21 cellular contexts compared by ENCODE assay signal in genomic region chr15:56660943-56661342, GRCh38.
A peak's percentile ranks its signal among the peaks of the same experiment; 100 is the strongest.
DNase-seq lines count a peak whose midpoint lies in the region; ATAC-seq and TF ChIP-seq lines count a peak whose summit lies in the region.
"Had no signal": no experiment of that assay in that cellular context is flagged by ENCODE, and none has a peak within 500 bp of the region (broad histone marks: within the 10 kb centered on the region; RNA-seq: fewer than 3 reads in every experiment).

No MANE protein-coding gene starts in this region.

- H3K36me3 ChIP-seq in GM23338 (ENCODE audit: insufficient read depth) (no peaks in the 10 kb centered on the region), KOPT-K1 (ENCODE audit: insufficient read depth, low read length) (peaks cover 50% of the 10 kb centered on the region), neural progenitor cell (no peaks in the 10 kb centered on the region)

- no peak overlapping the region for H3K4me3 Mint-ChIP-seq in GM23338
- H3K4me3 Mint-ChIP-seq in neural progenitor cell = no peak overlapping the region
- H3K4me3 Mint-ChIP-seq in activated naive CD8-positive, alpha-beta T cell treated with anti-CD3 and anti-CD28 coated beads for 36 hours = no peak overlapping the region
- H3K4me3 Mint-ChIP-seq: CD14-positive monocyte; CD4-positive, alpha-beta memory T cell; CD4-positive, CD25-positive, alpha-beta regulatory T cell; CD8-positive, alpha-beta memory T cell had no signal

- H3K4me2 ChIP-seq in GM23338 (no peak overlapping the region), neural progenitor cell (no peak overlapping the region)
- H3K4me2 ChIP-seq: BLaER1 had no signal

- H3K27ac ChIP-seq in GM23338 (ENCODE audit: low read depth) = no peak overlapping the region
- H3K27ac ChIP-seq in KOPT-K1 (ENCODE audit: low read depth, low read length, poor library complexity, severe bottlenecking) = peak overlapping the region; percentile 80
- H3K27ac ChIP-seq in neural progenitor cell = no peak overlapping the region
- H3K27ac ChIP-seq: BLaER1 had no signal

- no peaks in the 10 kb centered on the region for H3K9me2 ChIP-seq in GM23338 (ENCODE audit: insufficient read depth)

- ATAC-seq in GM23338 (no peak), GM19455 (IDR thresholded peaks at IDR 0.05; ENCODE audit: unreplicated experiment) (no peak)

- no peak overlapping the region for H2AFZ ChIP-seq in GM23338
- peak overlapping the region; percentile 38 for H2AFZ ChIP-seq in neural progenitor cell (replicated peaks)

- peaks cover 26% of the 10 kb centered on the region for H3K9me3 ChIP-seq in KOPT-K1 (ENCODE audit: insufficient read depth, low read length, poor library complexity, severe bottlenecking)
- H3K9me3 ChIP-seq in neural progenitor cell (ENCODE audit: low read depth) = no peaks in the 10 kb centered on the region
- H3K9me3 ChIP-seq: BE2C, BLaER1 had no signal

- H3K4me1 Mint-ChIP-seq in GM23338 (peaks cover 7% of the 10 kb centered on the region; the same call in 2 of the 3 replicates), neural progenitor cell (no peaks in the 10 kb centered on the region)
- H3K4me1 Mint-ChIP-seq in activated naive CD8-positive, alpha-beta T cell treated with anti-CD3 and anti-CD28 coated beads for 36 hours = no peaks in the 10 kb centered on the region
- H3K4me1 Mint-ChIP-seq: CD14-positive monocyte had no signal

- H3K27me3 ChIP-seq in GM23338 (ENCODE audit: insufficient read depth) = no peaks in the 10 kb centered on the region
- H3K27me3 ChIP-seq in neural progenitor cell = no peaks in the 10 kb centered on the region
- H3K27me3 ChIP-seq: BE2C, BLaER1 had no signal

- H3K27me3 Mint-ChIP-seq in GM23338 (ENCODE audit: insufficient read depth, low read depth, poor library complexity) (no peaks in the 10 kb centered on the region), neural progenitor cell (ENCODE audit: insufficient read depth, low read depth) (no peaks in the 10 kb centered on the region)
- H3K27me3 Mint-ChIP-seq in activated naive CD8-positive, alpha-beta T cell treated with anti-CD3 and anti-CD28 coated beads for 36 hours = no peaks in the 10 kb centered on the region
- H3K27me3 Mint-ChIP-seq: CD4-positive, alpha-beta memory T cell; CD4-positive, CD25-positive, alpha-beta regulatory T cell; CD8-positive, alpha-beta memory T cell had no signal

- H3K4me1 ChIP-seq in GM23338 (ENCODE audit: insufficient read depth) = no peaks in the 10 kb centered on the region
- no peaks in the 10 kb centered on the region for H3K4me1 ChIP-seq in neural progenitor cell
- H3K4me1 ChIP-seq: BE2C, BLaER1 had no signal

- H3K27ac Mint-ChIP-seq in GM23338 = peak overlapping the region; percentile 10; the same call in 1 of the 2 replicates
- H3K27ac Mint-ChIP-seq in neural progenitor cell = no peak overlapping the region
- no peak overlapping the region for H3K27ac Mint-ChIP-seq in activated naive CD8-positive, alpha-beta T cell treated with anti-CD3 and anti-CD28 coated beads for 36 hours
- H3K27ac Mint-ChIP-seq: CD14-positive monocyte had no signal

- DNase-seq in GM23338 (ENCODE audit: low spot score) = no peak
- no peak for DNase-seq in neural progenitor cell (ENCODE audit: low spot score)
- no peak for DNase-seq in activated naive CD8-positive, alpha-beta T cell treated with anti-CD3 and anti-CD28 coated beads for 36 hours
- no peak for DNase-seq in NCI-H446 treated with DMSO at 0.1 percent for 48 hours (lab: John Stamatoyannopoulos, UW)
- DNase-seq: 8988T; ACHN; BE2C; C1 segment of cervical spinal cord; CD4-positive, alpha-beta memory T cell; CD4-positive, CD25-positive, alpha-beta regulatory T cell; CD8-positive, alpha-beta memory T cell; COR-L47; DMS 273 treated with DMSO at 0.1 percent for 48 hours; DMS153; DMS53; DMS79; GF-D8 had no signal

- TF ChIP-seq CTCF in GM23338 (conservative IDR thresholded peaks at IDR 0.05; ENCODE audit: low read depth in 2 of 2) (no peak), neural progenitor cell (IDR thresholded peaks at IDR 0.05) (no peak)

- H3K36me3 Mint-ChIP-seq in GM23338 (ENCODE audit: low read depth) (peaks cover 12% of the 10 kb centered on the region; the same call in 2 of the 3 replicates), neural progenitor cell (no peaks in the 10 kb centered on the region)
- H3K36me3 Mint-ChIP-seq in activated naive CD8-positive, alpha-beta T cell treated with anti-CD3 and anti-CD28 coated beads for 36 hours = peaks cover 27% of the 10 kb centered on the region

- H4K20me1 ChIP-seq in GM23338 (replicated peaks; ENCODE audit: insufficient read depth) = no peaks in the 10 kb centered on the region
- no peaks in the 10 kb centered on the region for H4K20me1 ChIP-seq in neural progenitor cell (ENCODE audit: low read depth)
- H4K20me1 ChIP-seq: BLaER1 had no signal

- no peaks in the 10 kb centered on the region for H3K79me2 ChIP-seq in GM23338 (replicated peaks; ENCODE audit: insufficient read depth)
- H3K79me2 ChIP-seq in neural progenitor cell (ENCODE audit: low read depth) = no peaks in the 10 kb centered on the region

- H3K4me3 ChIP-seq in GM23338 (no peak overlapping the region), neural progenitor cell (no peak overlapping the region)
- H3K4me3 ChIP-seq: BLaER1 had no signal

- no peak overlapping the region for H3K9ac ChIP-seq in neural progenitor cell
- H3K9ac ChIP-seq: BLaER1 had no signal

- H3K9me3 Mint-ChIP-seq in GM23338 (no peaks in the 10 kb centered on the region; the same call in 2 of the 3 replicates), neural progenitor cell (no peaks in the 10 kb centered on the region)
- no peaks in the 10 kb centered on the region for H3K9me3 Mint-ChIP-seq in activated naive CD8-positive, alpha-beta T cell treated with anti-CD3 and anti-CD28 coated beads for 36 hours
- H3K9me3 Mint-ChIP-seq: CD4-positive, alpha-beta memory T cell; CD8-positive, alpha-beta memory T cell had no signal

- no peaks in the 10 kb centered on the region for H3F3A ChIP-seq in GM23338 (replicated peaks; ENCODE audit: low read depth)
- H3F3A ChIP-seq in neural progenitor cell (ENCODE audit: low read depth) = no peaks in the 10 kb centered on the region

TF ChIP-seq in GM23338, 12 proteins besides CTCF, POLR2A, EP300 and RAD21:
- no peak for TF ChIP-seq POLR2AphosphoS5 (IDR thresholded peaks at IDR 0.05; ENCODE audit: low read depth)
- TF ChIP-seq NANOG (IDR thresholded peaks at IDR 0.05; ENCODE audit: borderline replicate concordance) = no peak
- TF ChIP-seq, protein P1, sequence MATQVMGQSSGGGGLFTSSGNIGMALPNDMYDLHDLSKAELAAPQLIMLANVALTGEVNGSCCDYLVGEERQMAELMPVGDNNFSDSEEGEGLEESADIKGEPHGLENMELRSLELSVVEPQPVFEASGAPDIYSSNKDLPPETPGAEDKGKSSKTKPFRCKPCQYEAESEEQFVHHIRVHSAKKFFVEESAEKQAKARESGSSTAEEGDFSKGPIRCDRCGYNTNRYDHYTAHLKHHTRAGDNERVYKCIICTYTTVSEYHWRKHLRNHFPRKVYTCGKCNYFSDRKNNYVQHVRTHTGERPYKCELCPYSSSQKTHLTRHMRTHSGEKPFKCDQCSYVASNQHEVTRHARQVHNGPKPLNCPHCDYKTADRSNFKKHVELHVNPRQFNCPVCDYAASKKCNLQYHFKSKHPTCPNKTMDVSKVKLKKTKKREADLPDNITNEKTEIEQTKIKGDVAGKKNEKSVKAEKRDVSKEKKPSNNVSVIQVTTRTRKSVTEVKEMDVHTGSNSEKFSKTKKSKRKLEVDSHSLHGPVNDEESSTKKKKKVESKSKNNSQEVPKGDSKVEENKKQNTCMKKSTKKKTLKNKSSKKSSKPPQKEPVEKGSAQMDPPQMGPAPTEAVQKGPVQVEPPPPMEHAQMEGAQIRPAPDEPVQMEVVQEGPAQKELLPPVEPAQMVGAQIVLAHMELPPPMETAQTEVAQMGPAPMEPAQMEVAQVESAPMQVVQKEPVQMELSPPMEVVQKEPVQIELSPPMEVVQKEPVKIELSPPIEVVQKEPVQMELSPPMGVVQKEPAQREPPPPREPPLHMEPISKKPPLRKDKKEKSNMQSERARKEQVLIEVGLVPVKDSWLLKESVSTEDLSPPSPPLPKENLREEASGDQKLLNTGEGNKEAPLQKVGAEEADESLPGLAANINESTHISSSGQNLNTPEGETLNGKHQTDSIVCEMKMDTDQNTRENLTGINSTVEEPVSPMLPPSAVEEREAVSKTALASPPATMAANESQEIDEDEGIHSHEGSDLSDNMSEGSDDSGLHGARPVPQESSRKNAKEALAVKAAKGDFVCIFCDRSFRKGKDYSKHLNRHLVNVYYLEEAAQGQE (IDR thresholded peaks at IDR 0.05; ENCODE audit: unreplicated experiment) = no peak
TF ChIP-seq in GM23338: peak in this region for 0.
